ENCODE assay signal across 36 cellular contexts in genomic region chr3:14844386-14845170, GRCh38. TPM values are rescaled to one million over a fixed set of nuclear protein-coding genes. Genes with fewer than 3 reads are reported as not detected.
"Had no signal": no experiment of that assay in that cellular context is flagged by ENCODE, and none has a peak within 500 bp of the region (broad histone marks: within the 10 kb centered on the region; RNA-seq: fewer than 3 reads in every experiment).

No MANE protein-coding gene starts in this region.

- H3K27ac ChIP-seq: body of pancreas, breast epithelium, PC-9, RWPE1, VCaP had no signal

- FAIRE-seq: astrocyte, RCC 7860 had no signal

- H3K4me3 ChIP-seq: body of pancreas, breast epithelium, MG63, PC-9 had no signal

- DNase-seq: activated B cell treated with CpG ODN at 0.5 μM for 24 hours; activated CD4-positive, alpha-beta T cell treated with anti-CD3 and anti-CD28 coated beads for 4 hours; activated CD4-positive, alpha-beta T cell treated with anti-CD3 and anti-CD28 coated beads, Interleukin-2, amount 50 U/mL, for 1 hour; activated CD4-positive, CD25-positive, alpha-beta regulatory T cell treated with anti-CD3 and anti-CD28 coated beads, Interleukin-2, amount 50 U/mL, for 72 hours; activated CD8-positive, alpha-beta memory T cell treated with anti-CD3 and anti-CD28 coated beads, Interleukin-2, amount 50 U/mL, for 4 hours; activated gamma-delta T cell; activated naive CD4-positive, alpha-beta T cell treated with Interleukin-2 at 50 U/mL for 16 hours; activated naive CD8-positive, alpha-beta T cell treated with anti-CD3 and anti-CD28 coated beads, Interleukin-2, amount 10 ng/mL, durations not matched to agents 7 days and 5 days; body of pancreas; Kasumi-1; KG1; MG63; NCI-H1048; NCI-H1105 treated with DMSO at 0.1 percent for 48 hours; NCI-H1436; NCI-H1694; NCI-H1930; NCI-H2081 treated with DMSO at 0.1 percent for 48 hours; NCI-H226; NCI-H446 treated with DMSO at 0.1 percent for 48 hours; NCI-H524; NCI-H69; NK-92 treated with Interleukin-12 subunit alpha and Interleukin-12 subunit beta, amount 100 ng/mL, for 24 hours; PC-9; SIG-M5; T-helper 9 cell had no signal

- H3K36me3 Mint-ChIP-seq: activated CD4-positive, alpha-beta memory T cell treated with anti-CD3 and anti-CD28 coated beads for 36 hours; activated naive CD4-positive, alpha-beta T cell treated with anti-CD3 and anti-CD28 coated beads, Interleukin-2, amount 50 U/mL, for 24 hours; activated naive CD8-positive, alpha-beta T cell treated with anti-CD3 and anti-CD28 coated beads, Interleukin-2, amount 10 ng/mL, durations not matched to agents 7 days and 5 days had no signal

- H3K4me2 ChIP-seq: PC-9 had no signal

- H3K9me3 ChIP-seq: body of pancreas, breast epithelium, MG63 had no signal

- H3K36me3 ChIP-seq: breast epithelium, MG63 had no signal

- H3K27me3 ChIP-seq: body of pancreas, breast epithelium, MG63 had no signal

- H2AFZ ChIP-seq: PC-9 had no signal

- H3K4me3 Mint-ChIP-seq: activated B cell treated with CpG ODN at 0.5 μM for 24 hours; activated CD4-positive, alpha-beta memory T cell treated with anti-CD3 and anti-CD28 coated beads for 36 hours; activated naive CD4-positive, alpha-beta T cell treated with anti-CD3 and anti-CD28 coated beads, Interleukin-2, amount 50 U/mL, for 24 hours; activated naive CD8-positive, alpha-beta T cell treated with anti-CD3 and anti-CD28 coated beads, Interleukin-2, amount 10 ng/mL, durations not matched to agents 7 days and 5 days had no signal

- H3K9me3 Mint-ChIP-seq: activated B cell treated with CpG ODN at 0.5 μM for 24 hours; activated CD4-positive, alpha-beta memory T cell treated with anti-CD3 and anti-CD28 coated beads for 36 hours; activated naive CD4-positive, alpha-beta T cell treated with anti-CD3 and anti-CD28 coated beads, Interleukin-2, amount 50 U/mL, for 24 hours; activated naive CD8-positive, alpha-beta T cell treated with anti-CD3 and anti-CD28 coated beads, Interleukin-2, amount 10 ng/mL, durations not matched to agents 7 days and 5 days had no signal

- ATAC-seq: body of pancreas, Right ventricle myocardium inferior, SK-N-SH treated with all-trans-retinoic acid at 6 μM for 48 hours had no signal

- H3K4me1 ChIP-seq: body of pancreas, breast epithelium had no signal

- H3K27me3 Mint-ChIP-seq: activated CD4-positive, alpha-beta memory T cell treated with anti-CD3 and anti-CD28 coated beads for 36 hours; activated naive CD4-positive, alpha-beta T cell treated with anti-CD3 and anti-CD28 coated beads, Interleukin-2, amount 50 U/mL, for 24 hours had no signal

- H3K27ac Mint-ChIP-seq: activated B cell treated with CpG ODN at 0.5 μM for 24 hours; activated CD4-positive, alpha-beta memory T cell treated with anti-CD3 and anti-CD28 coated beads for 36 hours; activated naive CD4-positive, alpha-beta T cell treated with anti-CD3 and anti-CD28 coated beads, Interleukin-2, amount 50 U/mL, for 24 hours; activated naive CD8-positive, alpha-beta T cell treated with anti-CD3 and anti-CD28 coated beads, Interleukin-2, amount 10 ng/mL, durations not matched to agents 7 days and 5 days had no signal

RNA-seq across cellular contexts. Expression of gene FGD5, which starts 25.8 kb away (rescaled TPM):
- total RNA-seq: activated B cell treated with CpG ODN at 0.5 μM for 24 hours, PC-9, SK-MEL-5 had no signal
